ENCODE assay signal across 9 cellular contexts in the genomic region with DNA sequence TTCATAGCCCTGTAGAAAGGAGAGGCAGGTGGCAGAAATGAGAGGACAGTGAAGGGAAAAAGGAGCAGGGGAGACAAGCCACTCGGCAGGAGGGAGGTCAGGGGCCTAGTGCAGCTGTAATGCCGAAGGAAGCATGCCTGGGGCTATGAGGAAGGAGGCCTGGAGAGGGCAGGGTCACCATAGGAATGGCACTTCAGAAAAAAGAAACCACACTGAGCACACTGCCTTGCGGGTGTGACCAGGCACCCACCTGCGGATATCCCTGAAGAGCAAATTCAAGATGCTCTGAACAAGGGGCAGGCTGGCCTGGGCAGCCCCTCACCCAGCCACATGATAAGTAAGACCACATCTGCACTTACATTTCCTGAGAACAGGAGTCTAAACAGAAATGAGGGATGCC.
DNase-seq lines count a peak whose midpoint lies in the region; ATAC-seq, FAIRE-seq and TF ChIP-seq lines count a peak whose summit lies in the region.
"Had no signal": no experiment of that assay in that cellular context is flagged by ENCODE, and none has a peak within 500 bp of the region (broad histone marks: within the 10 kb centered on the region; RNA-seq: fewer than 3 reads in every experiment).

No MANE protein-coding gene starts in this region.

- intact Hi-C loops in Right ventricle myocardium superior (cut with DNase I) (loop anchor here (10.0 kb wide), 1 partner anchor 213 kb away; no protein-coding TSS in a partner anchor), cardiac septum (cut with DNase I) (no loop called here), kidney (cut with DNase I) (no loop called here)
- intact Hi-C loops in activated T-helper 2 cell treated with anti-CD3 and anti-CD28 coated beads, Interferon-gamma antibody, Interleukin-2, Interleukin-4, amounts not matched to agents 10 μg/mL and 5 μg/mL and 100 μg/mL, durations not matched to agents 14 hours and 24 hours and 36 hours (cut with micrococcal nuclease): no loop called here

- H3K36me3 Mint-ChIP-seq in activated T-helper 2 cell treated with anti-CD3 and anti-CD28 coated beads, Interferon-gamma antibody, Interleukin-2, Interleukin-4, amounts not matched to agents 10 μg/mL and 5 μg/mL and 100 μg/mL, durations not matched to agents 14 hours and 24 hours and 36 hours (ENCODE audit: low read depth): peaks cover 79% of the 10 kb centered on the region

- H3K9ac ChIP-seq in kidney (ENCODE audit: low read length in 2 of 2): no peak overlapping the region
- H3K9ac ChIP-seq: KMS-11 had no signal

- ATAC-seq in Right ventricle myocardium superior (ENCODE audit: poor library complexity) (peak; percentile 68), HG03196 (IDR thresholded peaks at IDR 0.05; ENCODE audit: unreplicated experiment) (no peak)

- H3K9me3 ChIP-seq in kidney (ENCODE audit: control insufficient read depth in 1 of 2, low read length in 2 of 2): no peaks in the 10 kb centered on the region

- no peaks in the 10 kb centered on the region for H3K9me3 Mint-ChIP-seq in activated T-helper 2 cell treated with anti-CD3 and anti-CD28 coated beads, Interferon-gamma antibody, Interleukin-2, Interleukin-4, amounts not matched to agents 10 μg/mL and 5 μg/mL and 100 μg/mL, durations not matched to agents 14 hours and 24 hours and 36 hours

- FAIRE-seq in kidney (lab: Jason Lieb, UNC): no peak

- no peak overlapping the region for H3K27ac ChIP-seq in kidney (ENCODE audit: low read depth in 2 of 2, low read length in 2 of 2)
- H3K27ac ChIP-seq: KMS-11 had no signal

- DNase-seq in Right ventricle myocardium superior: no peak
- no peak for DNase-seq in cardiac septum (ENCODE audit: low spot score)
- DNase-seq in activated T-helper 2 cell treated with anti-CD3 and anti-CD28 coated beads, Interferon-gamma antibody, Interleukin-2, Interleukin-4, amounts not matched to agents 10 μg/mL and 5 μg/mL and 100 μg/mL, durations not matched to agents 14 hours and 24 hours and 36 hours (ENCODE audit: low spot score): no peak
- DNase-seq in kidney: no peak
- DNase-seq in DMS79 (lab: John Stamatoyannopoulos, UW): no peak
- no peak for DNase-seq in pons (ENCODE audit: low spot score)
- DNase-seq in KG1 (lab: John Stamatoyannopoulos, UW): no peak

- no peak overlapping the region for H3K4me3 ChIP-seq in kidney (ENCODE audit: low read length in 2 of 2)

- no peaks in the 10 kb centered on the region for H3K27me3 Mint-ChIP-seq in activated T-helper 2 cell treated with anti-CD3 and anti-CD28 coated beads, Interferon-gamma antibody, Interleukin-2, Interleukin-4, amounts not matched to agents 10 μg/mL and 5 μg/mL and 100 μg/mL, durations not matched to agents 14 hours and 24 hours and 36 hours (ENCODE audit: low read depth)

- H3K27ac Mint-ChIP-seq in activated T-helper 2 cell treated with anti-CD3 and anti-CD28 coated beads, Interferon-gamma antibody, Interleukin-2, Interleukin-4, amounts not matched to agents 10 μg/mL and 5 μg/mL and 100 μg/mL, durations not matched to agents 14 hours and 24 hours and 36 hours: peak overlapping the region; percentile 37

- peaks cover 19% of the 10 kb centered on the region for H3K4me1 Mint-ChIP-seq in activated T-helper 2 cell treated with anti-CD3 and anti-CD28 coated beads, Interferon-gamma antibody, Interleukin-2, Interleukin-4, amounts not matched to agents 10 μg/mL and 5 μg/mL and 100 μg/mL, durations not matched to agents 14 hours and 24 hours and 36 hours (ENCODE audit: low read depth)

- TF ChIP-seq CTCF in kidney (IDR thresholded peaks at IDR 0.05; ENCODE audit: borderline replicate concordance, extremely low read depth, insufficient read depth): peak; percentile 37

- H3K4me3 Mint-ChIP-seq in activated T-helper 2 cell treated with anti-CD3 and anti-CD28 coated beads, Interferon-gamma antibody, Interleukin-2, Interleukin-4, amounts not matched to agents 10 μg/mL and 5 μg/mL and 100 μg/mL, durations not matched to agents 14 hours and 24 hours and 36 hours (ENCODE audit: low read depth): no peak overlapping the region

- H3K36me3 ChIP-seq in kidney (ENCODE audit: control insufficient read depth in 1 of 2, insufficient read depth in 2 of 2, low read length in 2 of 2): peaks cover 35 to 45% of the 10 kb centered on the region in 2 donors

- H3K4me1 ChIP-seq in kidney (ENCODE audit: control insufficient read depth in 1 of 2, insufficient read depth in 1 of 2, low read depth in 1 of 2, low read length in 2 of 2): peaks cover 3 to 5% of the 10 kb centered on the region in 2 donors
